ENCODE assay signal across 7 cellular contexts in the genomic region with DNA sequence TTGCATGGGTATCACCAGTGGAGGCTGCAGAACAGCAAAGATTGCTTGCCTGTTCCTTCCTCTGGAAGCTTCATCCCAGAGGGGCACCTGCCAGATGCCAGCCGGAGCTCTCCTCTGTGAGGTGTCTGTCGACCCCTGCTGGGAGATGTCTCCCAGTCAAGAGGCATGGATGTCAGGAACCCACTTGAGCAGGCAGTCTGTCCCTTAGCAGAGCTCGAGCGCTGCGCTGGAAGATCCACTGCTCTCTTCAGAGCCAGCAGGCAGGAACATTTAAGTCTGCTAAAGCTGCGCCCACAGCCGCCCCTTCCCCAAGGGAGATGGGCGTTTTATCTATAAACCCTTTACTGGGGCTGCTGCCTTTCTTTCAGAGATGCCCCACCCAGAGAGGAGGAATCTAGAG.
DNase-seq lines count a peak whose midpoint lies in the region; ATAC-seq, FAIRE-seq and TF ChIP-seq lines count a peak whose summit lies in the region.
"Not testable (repeated sequence)": the region's sequence is repeated elsewhere in the genome, so short reads cannot be mapped to it uniquely, and the experiment has no call there.

No MANE protein-coding gene starts in this region.

- TF ChIP-seq EP300 in HepG2 (IDR thresholded peaks at IDR 0.05; ENCODE audit: low read depth in 2 of 2, low read length in 2 of 2); HepG2 (CRISPR knock-in tag; IDR thresholded peaks at IDR 0.05; ENCODE audit: borderline replicate concordance): not testable (repeated sequence)

- not testable (repeated sequence) for H3K4me2 ChIP-seq in HepG2 (ENCODE audit: low read depth, low read length); parathyroid adenoma (ENCODE audit: low read length)

- peak; percentile 31 for DNase-seq in DMS53 (lab: John Stamatoyannopoulos, UW)
- DNase-seq in LNCaP clone FGC (ENCODE audit: low read depth); WERI-Rb-1; HepG2 (ENCODE audit: low spot score): not testable (repeated sequence)
- DNase-seq in NCI-H524 treated with DMSO at 0.1 percent for 48 hours (lab: John Stamatoyannopoulos, UW): peak; percentile 47
- peak; percentile 22 to 32 for DNase-seq in SJCRH30

- 72% methylated on average over 3 of the region's 8 CpGs for WGBS in HepG2 (ENCODE audit: low lambda C conversion rate)

- H3K36me3 ChIP-seq in SJCRH30; WERI-Rb-1; HepG2 (replicated peaks in 1 of 2; ENCODE audit: control insufficient read depth in 1 of 2, insufficient read depth in 2 of 2, low read length in 2 of 2); parathyroid adenoma (ENCODE audit: control insufficient read depth, insufficient read depth, low read length): not testable (repeated sequence)

- in situ Hi-C loops in HepG2 (cut with HindIII; ENCODE audit: extremely low pct_ligation_motif_present, low pct_unique_long_range_greater_than_20kb): not testable (repeated sequence)

- not testable (repeated sequence) for H3K4me1 ChIP-seq in SJCRH30; HepG2 (ENCODE audit: insufficient read depth, low read length); parathyroid adenoma

- H3K27ac ChIP-seq in SJCRH30: peak overlapping the region; percentile 24; the same call in 1 of the 2 replicates
- H3K27ac ChIP-seq in WERI-Rb-1; HepG2 (ENCODE audit: extremely low read length, insufficient read depth, low read length); parathyroid adenoma: not testable (repeated sequence)

- not testable (repeated sequence) for ATAC-seq in HepG2

- not testable (repeated sequence) for H4K20me1 ChIP-seq in HepG2 (ENCODE audit: insufficient read depth, low read length)

- not testable (repeated sequence) for H3K79me2 ChIP-seq in HepG2 (ENCODE audit: insufficient read depth, low read length); parathyroid adenoma

- intact Hi-C loops in HepG2 (cut with micrococcal nuclease; ENCODE audit: unreplicated experiment): loop anchor here (1.0 kb wide), 1 partner anchor 587 kb away; no protein-coding TSS in a partner anchor

- TF ChIP-seq RAD21 in HepG2 (CRISPR knock-in tag; IDR thresholded peaks at IDR 0.05): peak; percentile 54

- not testable (repeated sequence) for BruUV-seq in HepG2 (replicated peaks; lab: Mats Ljungman, UMichigan)

- H3K9me3 ChIP-seq in SJCRH30 (replicated peaks) (peaks cover 10% of the 10 kb centered on the region; the same call in 1 of the 2 replicates), HepG2 (ENCODE audit: low read length) (peaks cover 22% of the 10 kb centered on the region)
- not testable (repeated sequence) for H3K9me3 ChIP-seq in WERI-Rb-1 (ENCODE audit: severe bottlenecking); parathyroid adenoma (ENCODE audit: control insufficient read depth, low read length)

- not testable (repeated sequence) for TF ChIP-seq POLR2A in HepG2 (IDR thresholded peaks at IDR 0.05; ENCODE audit: insufficient read depth in 1 of 2, low read depth in 2 of 2, low read length in 2 of 2)

- CTCF ChIA-PET in HepG2 (lab: Yijun Ruan, JAX; ENCODE audit: low intra/inter-chr PET ratio, low total read pairs): not testable (repeated sequence)

- not testable (repeated sequence) for FAIRE-seq in HepG2 (lab: Jason Lieb, UNC)

- not testable (repeated sequence) for H3K9ac ChIP-seq in HepG2 (ENCODE audit: insufficient read depth, low read depth, low read length); parathyroid adenoma

- POLR2A ChIA-PET in HepG2 (lab: Yijun Ruan, JAX): not testable (repeated sequence)

- not testable (repeated sequence) for H2AFZ ChIP-seq in HepG2 (ENCODE audit: low read length); parathyroid adenoma

- TF ChIP-seq CTCF in LNCaP clone FGC (IDR thresholded peaks at IDR 0.05; ENCODE audit: control insufficient read depth, extremely low read depth, insufficient read depth): 0 out of 2 replicates have a peak, but pooled peaks have one; percentile 8
- TF ChIP-seq CTCF in WERI-Rb-1 (IDR thresholded peaks at IDR 0.05; ENCODE audit: low read depth, low read length): peak; percentile 13; the same call in 1 of the 2 replicates
- peak; percentile 70 for TF ChIP-seq CTCF in HepG2 (CRISPR knock-in tag; IDR thresholded peaks at IDR 0.05)
- peak; percentile 22 for TF ChIP-seq CTCF in parathyroid adenoma (IDR thresholded peaks at IDR 0.05)

- not testable (repeated sequence) for H3K4me3 ChIP-seq in LNCaP clone FGC (ENCODE audit: low read depth, low read length); WERI-Rb-1 (ENCODE audit: low read depth, low read length); HepG2 (replicated peaks in 1 of 3; ENCODE audit: insufficient read depth in 1 of 3, low read depth in 2 of 3, low read length in 3 of 3); parathyroid adenoma (ENCODE audit: low read depth, low read length)
- peak overlapping the region; percentile 43 for H3K4me3 ChIP-seq in SJCRH30

- H3K27me3 ChIP-seq in SJCRH30; WERI-Rb-1 (ENCODE audit: insufficient read depth, low read depth, severe bottlenecking); HepG2 (ENCODE audit: control insufficient read depth in 1 of 2, insufficient read depth in 2 of 2, low read length in 2 of 2); parathyroid adenoma (ENCODE audit: control insufficient read depth, insufficient read depth, low read length): not testable (repeated sequence)

TF ChIP-seq in HepG2, 621 proteins besides CTCF, POLR2A, EP300 and RAD21:
- 0 out of 2 replicates have a peak, but pooled peaks have one; percentile 32 for TF ChIP-seq ZNF572 (CRISPR knock-in tag; IDR thresholded peaks at IDR 0.05)
- TF ChIP-seq STAG1 (CRISPR knock-in tag; IDR thresholded peaks at IDR 0.05): peak; percentile 83
- TF ChIP-seq KDM5B (CRISPR knock-in tag; IDR thresholded peaks at IDR 0.05; ENCODE audit: borderline replicate concordance): 0 out of 2 replicates have a peak, but pooled peaks have one; percentile 25
- peak; percentile 98 for TF ChIP-seq ZNF576 (CRISPR knock-in tag; IDR thresholded peaks at IDR 0.05)
TF ChIP-seq in HepG2: peak in this region for 4; not testable (repeated sequence) for 617.

Comparison
In these comparisons a context has a peak if more than half of its experiments do, and no peak if none do; other contexts are left out.
1. CTCF ChIP-seq: peak in every context shown above with its lines; median percentile 70 in HepG2; 22 in parathyroid adenoma; 13 in WERI-Rb-1; 8 in LNCaP clone FGC.